Comparison of ENCODE assay signal across 8 cellular contexts in the genomic region with DNA sequence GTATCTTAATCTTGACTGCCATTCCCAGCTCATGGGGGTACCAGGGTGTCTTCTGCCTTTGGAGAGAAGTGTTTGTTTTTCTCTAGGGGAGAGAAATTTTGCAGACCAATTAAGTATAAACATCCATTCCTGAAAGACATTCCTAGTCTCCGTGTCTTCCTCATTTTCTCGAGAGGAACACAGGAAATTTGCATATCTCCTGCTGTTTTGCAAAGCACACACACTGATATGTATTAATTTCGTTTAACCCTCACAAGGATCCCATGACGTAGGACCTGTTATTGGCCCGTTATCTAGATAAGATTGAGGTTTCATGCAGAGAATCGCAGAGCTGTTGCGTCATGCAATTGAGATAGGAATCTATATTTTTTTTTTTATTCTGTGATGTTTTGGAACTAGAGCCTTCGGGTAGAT. TPM values are rescaled to one million over a fixed set of nuclear protein-coding genes. Genes with fewer than 3 reads are reported as not detected.
DNase-seq lines count a peak whose midpoint lies in the region; ATAC-seq, FAIRE-seq and TF ChIP-seq lines count a peak whose summit lies in the region.

No MANE protein-coding gene starts in this region.

- peak overlapping the region; percentile 94 for H3K4me3 Mint-ChIP-seq in activated naive CD8-positive, alpha-beta T cell treated with anti-CD3 and anti-CD28 coated beads, Interleukin-2, amount 50 U/mL, for 24 hours

- H3K79me2 ChIP-seq in keratinocyte (ENCODE audit: control insufficient read depth, insufficient read depth, low read length), result peaks cover 23% of the 10 kb centered on the region

- H3K9me3 ChIP-seq in ES-I3 (ENCODE audit: control insufficient read depth, insufficient read depth, low read length), result no peaks in the 10 kb centered on the region
- no peaks in the 10 kb centered on the region for H3K9me3 ChIP-seq in MG63
- H3K9me3 ChIP-seq in keratinocyte (ENCODE audit: control insufficient read depth, low read depth, low read length), result no peaks in the 10 kb centered on the region
- H3K9me3 ChIP-seq in suprapubic skin, result no peaks in the 10 kb centered on the region

- TF ChIP-seq CTCF in keratinocyte (optimal IDR thresholded peaks at IDR 0.05 in 1 of 3, IDR thresholded peaks at IDR 0.05 in 1 of 3, conservative IDR thresholded peaks at IDR 0.05 in 1 of 3; ENCODE audit: extremely low read depth in 1 of 3, insufficient read depth in 2 of 3, low read length in 3 of 3) (no peak), suprapubic skin (IDR thresholded peaks at IDR 0.05) (no peak), GM10266 (IDR thresholded peaks at IDR 0.05; ENCODE audit: control insufficient read depth, insufficient read depth, low read depth, missing control alignments) (no peak)

- no peak for TF ChIP-seq POLR2A in suprapubic skin (IDR thresholded peaks at IDR 0.05)

- no peaks in the 10 kb centered on the region for H4K20me1 ChIP-seq in keratinocyte (ENCODE audit: control insufficient read depth, extremely low read depth, insufficient read depth, low read length)

- 10% methylated on average over 8 of the region's 8 CpGs for WGBS in suprapubic skin

- no peaks in the 10 kb centered on the region for H3K27me3 Mint-ChIP-seq in activated naive CD8-positive, alpha-beta T cell treated with anti-CD3 and anti-CD28 coated beads, Interleukin-2, amount 50 U/mL, for 24 hours

- H3K36me3 ChIP-seq in ES-I3 (ENCODE audit: insufficient read depth, low read length) (peaks cover 8% of the 10 kb centered on the region; the same call in 1 of the 2 replicates), MG63 (peaks cover 9% of the 10 kb centered on the region), keratinocyte (ENCODE audit: control insufficient read depth in 2 of 2, extremely low read depth in 1 of 2, insufficient read depth in 2 of 2, low read length in 2 of 2) (peaks cover 21 to 23% of the 10 kb centered on the region in 2 experiments), suprapubic skin (peaks cover 39% of the 10 kb centered on the region)

- TF ChIP-seq EP300 in suprapubic skin (IDR thresholded peaks at IDR 0.05), result no peak

- H3K27ac Mint-ChIP-seq in activated naive CD8-positive, alpha-beta T cell treated with anti-CD3 and anti-CD28 coated beads, Interleukin-2, amount 50 U/mL, for 24 hours, result peak overlapping the region; percentile 92

- peaks cover 15% of the 10 kb centered on the region for H3K4me1 ChIP-seq in ES-I3 (ENCODE audit: insufficient read depth, low read length)
- H3K4me1 ChIP-seq in keratinocyte (ENCODE audit: control insufficient read depth, extremely low read depth, insufficient read depth, low read length), result peaks cover 30% of the 10 kb centered on the region
- peaks cover 29% of the 10 kb centered on the region for H3K4me1 ChIP-seq in suprapubic skin

- H3K27me3 ChIP-seq in MG63 (no peaks in the 10 kb centered on the region), keratinocyte (ENCODE audit: control insufficient read depth, extremely low read depth, insufficient read depth, low read length) (no peaks in the 10 kb centered on the region), suprapubic skin (no peaks in the 10 kb centered on the region)

- ATAC-seq in activated naive CD8-positive, alpha-beta T cell treated with anti-CD3 and anti-CD28 coated beads, Interleukin-2, amount 50 U/mL, for 24 hours, result peak; percentile 8
- no peak for ATAC-seq in GM18873 (IDR thresholded peaks at IDR 0.05; ENCODE audit: low FRiP score, unreplicated experiment)
- no peak for ATAC-seq in HG03469 (IDR thresholded peaks at IDR 0.05; ENCODE audit: unreplicated experiment)

- H3K9me1 ChIP-seq in keratinocyte (ENCODE audit: control insufficient read depth, extremely low read depth, insufficient read depth, low read length), result no peaks in the 10 kb centered on the region

- no peaks in the 10 kb centered on the region for H3K9me3 Mint-ChIP-seq in activated naive CD8-positive, alpha-beta T cell treated with anti-CD3 and anti-CD28 coated beads, Interleukin-2, amount 50 U/mL, for 24 hours

- H3K4me3 ChIP-seq in MG63 (peak overlapping the region; percentile 67), keratinocyte (ENCODE audit: control insufficient read depth in 2 of 3, extremely low read depth in 1 of 3, insufficient read depth in 2 of 3, low read depth in 1 of 3, low read length in 3 of 3) (peak overlapping the region; percentile 71 to 88 (median 84)), suprapubic skin (peak overlapping the region; percentile 95)

- peak overlapping the region; percentile 97 for H3K4me2 ChIP-seq in keratinocyte (ENCODE audit: control insufficient read depth, extremely low read depth, insufficient read depth, low read depth, low read length)

- peaks cover 38% of the 10 kb centered on the region for H3K4me1 Mint-ChIP-seq in activated naive CD8-positive, alpha-beta T cell treated with anti-CD3 and anti-CD28 coated beads, Interleukin-2, amount 50 U/mL, for 24 hours

- no peak for DNase-seq in MG63
- no peak for DNase-seq in activated naive CD8-positive, alpha-beta T cell treated with anti-CD3 and anti-CD28 coated beads, Interleukin-2, amount 50 U/mL, for 24 hours
- no peak for DNase-seq in keratinocyte (ENCODE audit: low read depth, low spot score)
- DNase-seq in suprapubic skin (ENCODE audit: low spot score in 2 of 2), result no peak
- DNase-seq in GM10266 (ENCODE audit: extremely low spot score), result no peak

- FAIRE-seq in keratinocyte (lab: Jason Lieb, UNC), result peak; percentile 44

- H3K9ac ChIP-seq in ES-I3 (ENCODE audit: low read depth, low read length) (peak overlapping the region; percentile 78; the same call in 1 of the 2 replicates), keratinocyte (ENCODE audit: control insufficient read depth, extremely low read depth, insufficient read depth, low read length) (peak overlapping the region; percentile 89)

- H2AFZ ChIP-seq in keratinocyte (ENCODE audit: control insufficient read depth, low read length), result no peak overlapping the region

- dilution Hi-C loops in keratinocyte (cut with MboI; ENCODE audit: extremely low pct_ligation_motif_present, low sequenced_read_pairs), result no loop called here

- H3K36me3 Mint-ChIP-seq in activated naive CD8-positive, alpha-beta T cell treated with anti-CD3 and anti-CD28 coated beads, Interleukin-2, amount 50 U/mL, for 24 hours (ENCODE audit: low read depth), result peaks cover 35% of the 10 kb centered on the region

- H3K27ac ChIP-seq in keratinocyte (ENCODE audit: control insufficient read depth, insufficient read depth, low read length) (peak overlapping the region; percentile 79), suprapubic skin (peak overlapping the region; percentile 80)

RNA-seq across cellular contexts. Expression of a gene that starts 0.9 kb away (rescaled TPM):
- total RNA-seq in MG63 (2014; rRNA removed; shearing (Covaris generic); ENCODE audit: low replicate concordance), result 11.8 and 12.8 TPM in 2 replicates
- polyA plus RNA-seq in keratinocyte, result 24.1 to 35.4 TPM (median 26.3 TPM) in 3 replicates
- 10.6 TPM for polyA plus RNA-seq in keratinocyte (2011; ENCODE audit: low read depth)
- 32.2 and 47.8 TPM in 2 replicates for polyA plus RNA-seq in keratinocyte (2011; cell fraction: cytosol; rRNA removed)
- 28.1 and 37.3 TPM in 2 replicates for polyA plus RNA-seq in keratinocyte (2011; cell fraction: nucleus; rRNA removed)
- 38.2 and 59.4 TPM in 2 replicates for polyA plus RNA-seq in keratinocyte (2012; ENCODE audit: low replicate concordance)
- polyA minus RNA-seq in keratinocyte, result 24.3 to 54.7 TPM (median 34.0 TPM) in 3 replicates
- polyA minus RNA-seq in keratinocyte (2011; cell fraction: cytosol; rRNA and poly(A)+ RNA removed), result 38.8 TPM
- polyA minus RNA-seq in keratinocyte (2011; cell fraction: nucleus; rRNA and poly(A)+ RNA removed), result 12.1 and 18.5 TPM in 2 replicates
- total RNA-seq in suprapubic skin, result 10 to 100 TPM; 28.3 to 63.1 (median 49.8) TPM

RNA-seq across cellular contexts. Expression of a gene that starts 35.2 kb away (rescaled TPM):
- total RNA-seq in MG63 (2014; rRNA removed; shearing (Covaris generic); ENCODE audit: low replicate concordance), result 13.7 and 23.3 TPM in 2 replicates
- 25.9 to 35.0 TPM (median 28.6 TPM) in 3 replicates for polyA plus RNA-seq in keratinocyte
- 56.9 TPM for polyA plus RNA-seq in keratinocyte (2011; ENCODE audit: low read depth)
- 18.1 and 28.0 TPM in 2 replicates for polyA plus RNA-seq in keratinocyte (2011; cell fraction: cytosol; rRNA removed)
- polyA plus RNA-seq in keratinocyte (2011; cell fraction: nucleus; rRNA removed), result 81.8 and 114 TPM in 2 replicates
- 48.4 and 59.6 TPM in 2 replicates for polyA plus RNA-seq in keratinocyte (2012; ENCODE audit: low replicate concordance)
- polyA minus RNA-seq in keratinocyte, result 32.7 to 104 TPM (median 40.3 TPM) in 3 replicates
- polyA minus RNA-seq in keratinocyte (2011; cell fraction: cytosol; rRNA and poly(A)+ RNA removed), result 72.1 TPM
- 80.5 and 92.7 TPM in 2 replicates for polyA minus RNA-seq in keratinocyte (2011; cell fraction: nucleus; rRNA and poly(A)+ RNA removed)
- total RNA-seq in suprapubic skin, result 100 to 1,000 TPM in 1 of 4 donors, 10 to 100 TPM in 3; 85.8 to 112 (median 91.8) TPM
